Comparison of ENCODE assay signal across 21 cellular contexts in the genomic region with DNA sequence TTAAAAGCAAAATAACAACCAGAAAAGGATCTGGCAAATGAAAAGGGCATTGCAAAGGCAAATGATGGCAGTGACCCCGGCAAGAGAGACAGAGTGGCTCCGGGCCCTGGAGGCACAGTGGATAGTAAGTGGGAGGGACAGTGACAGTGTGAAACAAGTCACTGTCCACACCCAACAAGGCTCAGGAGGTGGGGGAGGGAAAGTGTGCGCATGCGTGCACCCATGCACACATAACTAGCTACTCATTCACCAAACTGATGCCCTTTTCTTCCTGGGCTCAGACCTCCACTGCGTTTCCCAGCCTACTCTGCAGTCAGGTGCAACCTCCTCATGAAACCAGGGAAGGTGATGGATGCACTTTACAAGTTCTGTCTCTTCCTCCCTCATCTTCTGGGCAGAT.
"Had no signal": no experiment of that assay in that cellular context is flagged by ENCODE, and none has a peak within 500 bp of the region (broad histone marks: within the 10 kb centered on the region; RNA-seq: fewer than 3 reads in every experiment).

No MANE protein-coding gene starts in this region.

- ATAC-seq: gastroesophageal sphincter; left cardiac atrium; left ventricle myocardium superior; natural killer cell treated with Interleukin-12 subunit alpha and Interleukin-12 subunit beta and Interleukin-15 and Interleukin-18, amount 100 ng/mL, for 72 hours had no signal

- H3K79me2 ChIP-seq: parathyroid adenoma had no signal

- H3K9ac ChIP-seq: neural progenitor cell, parathyroid adenoma had no signal

- H3K27ac ChIP-seq: colonic mucosa, esophagus squamous epithelium, gastroesophageal sphincter, neural progenitor cell, parathyroid adenoma, right atrium auricular region, tibial artery had no signal

- H3K36me3 ChIP-seq: colonic mucosa, esophagus squamous epithelium, gastroesophageal sphincter, neural progenitor cell, right atrium auricular region, tibial artery had no signal

- H3K4me1 ChIP-seq: colonic mucosa, parathyroid adenoma had no signal

- FAIRE-seq: small intestine had no signal

- H3K9me3 ChIP-seq: colonic mucosa, esophagus squamous epithelium, right atrium auricular region, tibial artery had no signal

- H3K4me2 ChIP-seq: neural progenitor cell had no signal

- H3K27me3 ChIP-seq: colonic mucosa, neural progenitor cell, right atrium auricular region had no signal

- H2AFZ ChIP-seq: neural progenitor cell, parathyroid adenoma had no signal

- DNase-seq: colonic mucosa; dermis blood vessel endothelial cell; esophagus squamous epithelium; foreskin fibroblast; glutamatergic neuron; islet precursor cell; left cardiac atrium; left ventricle myocardium superior; mesenchymal stem cell; midbrain; occipital lobe; small intestine; stimulated activated CD4-positive, alpha-beta T cell treated with anti-CD3 and anti-CD28 coated beads, Interleukin-2, amount 100 ng/mL, for 48 hours; stimulated activated naive CD4-positive, alpha-beta T cell treated with Interleukin-2 at 50 U/mL for 16 hours had no signal

- H3K4me3 ChIP-seq: colonic mucosa, esophagus squamous epithelium, gastroesophageal sphincter, lung, neural progenitor cell, right atrium auricular region, tibial artery had no signal
